In the genomic region with DNA sequence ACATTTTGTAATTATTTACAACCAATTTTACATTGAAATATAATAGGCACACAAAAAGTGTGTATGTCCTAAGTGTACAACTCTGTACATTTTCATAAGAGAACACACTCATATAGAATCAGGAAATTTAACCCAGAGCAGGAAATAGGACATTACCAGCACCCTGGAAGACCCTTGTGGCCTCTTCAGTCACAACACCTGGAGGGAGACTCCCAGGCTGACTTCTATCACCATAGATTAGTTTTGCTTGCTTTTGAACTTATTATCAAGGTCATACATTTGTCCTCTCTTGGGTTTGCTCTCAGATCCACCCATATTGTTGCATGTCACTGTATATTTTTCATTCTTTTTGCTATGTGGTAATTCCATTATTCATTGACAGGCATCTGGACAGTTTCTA, we compare ENCODE assay signal across 17 cellular contexts. TPM values are rescaled to one million over a fixed set of nuclear protein-coding genes. Genes with fewer than 3 reads are reported as not detected.
DNase-seq lines count a peak whose midpoint lies in the region; ATAC-seq and TF ChIP-seq lines count a peak whose summit lies in the region.
"Had no signal": no experiment of that assay in that cellular context is flagged by ENCODE, and none has a peak within 500 bp of the region (broad histone marks: within the 10 kb centered on the region; RNA-seq: fewer than 3 reads in every experiment).

No MANE protein-coding gene starts in this region.

- H3K9me3 Mint-ChIP-seq in naive B cell = no peaks in the 10 kb centered on the region
- H3K9me3 Mint-ChIP-seq in endothelial cell (ENCODE audit: unreplicated experiment) = no peaks in the 10 kb centered on the region
- H3K9me3 Mint-ChIP-seq: CD8-positive, alpha-beta T cell had no signal

- H3K36me3 Mint-ChIP-seq in naive B cell (no peaks in the 10 kb centered on the region), endothelial cell (ENCODE audit: low read depth, unreplicated experiment) (peaks cover 10% of the 10 kb centered on the region)
- H3K36me3 Mint-ChIP-seq: CD8-positive, alpha-beta T cell had no signal

- no peak for ATAC-seq in naive B cell (ENCODE audit: low read depth in 2 of 2)
- ATAC-seq: CD8-positive, alpha-beta T cell; PC-3 had no signal

- no peak for DNase-seq in OCI-LY7 (ENCODE audit: low spot score)
- DNase-seq in naive B cell = no peak
- no peak for DNase-seq in H4 (ENCODE audit: low spot score)
- DNase-seq in iPS-NIHi11 (ENCODE audit: low spot score) = no peak
- no peak for DNase-seq in MG63
- DNase-seq in endothelial cell (ENCODE audit: low spot score) = no peak
- DNase-seq: AML-193; CD8-positive, alpha-beta T cell; GF-D8; IMR-90; NCI-H1092 treated with DMSO at 0.1 percent for 48 hours; NCI-H1694; NCI-H69; PC-3 had no signal

- no peaks in the 10 kb centered on the region for H3K79me2 ChIP-seq in OCI-LY7 (ENCODE audit: insufficient read depth, low read depth, low read length)

- no peaks in the 10 kb centered on the region for H3K27me3 ChIP-seq in MG63

- H3K36me3 ChIP-seq in OCI-LY7 (ENCODE audit: insufficient read depth, low read length) = no peaks in the 10 kb centered on the region
- no peaks in the 10 kb centered on the region; the same call in 1 of the 2 replicates for H3K36me3 ChIP-seq in MG63

- CTCF ChIA-PET in OCI-LY7 (lab: Charles Lee; ENCODE audit: unreplicated experiment) = no interaction called here

- H3K9me3 ChIP-seq in OCI-LY7 (ENCODE audit: low read length) = no peaks in the 10 kb centered on the region
- no peaks in the 10 kb centered on the region for H3K9me3 ChIP-seq in MG63

- H3K9me2 ChIP-seq in OCI-LY7 (ENCODE audit: insufficient read depth, low read length) = no peaks in the 10 kb centered on the region

- H3K4me3 ChIP-seq in OCI-LY7 (ENCODE audit: low read depth, low read length, poor library complexity, severe bottlenecking) (no peak overlapping the region), MG63 (no peak overlapping the region)
- H3K4me3 ChIP-seq: SK-N-MC had no signal

- TF ChIP-seq CTCF in 22Rv1 (IDR thresholded peaks at IDR 0.05) (no peak), GM12872 (IDR thresholded peaks at IDR 0.05; ENCODE audit: insufficient read depth, low read depth, low read length) (peak; percentile 16; the same call in 1 of the 3 replicates), OCI-LY7 (conservative IDR thresholded peaks at IDR 0.05; ENCODE audit: low read length) (no peak; the same call in 1 of the 2 replicates), endothelial cell (IDR thresholded peaks at IDR 0.05; ENCODE audit: unreplicated experiment) (no peak)

- H3K4me3 Mint-ChIP-seq in naive B cell = peak overlapping the region in 5 of 8 donors; percentile 10 to 67 (median 38)
- H3K4me3 Mint-ChIP-seq in endothelial cell (ENCODE audit: unreplicated experiment) = no peak overlapping the region
- H3K4me3 Mint-ChIP-seq: CD8-positive, alpha-beta T cell had no signal

- H3K4me1 ChIP-seq in OCI-LY7 (ENCODE audit: insufficient read depth, low read length, poor library complexity, severe bottlenecking) = peaks cover 57% of the 10 kb centered on the region

- H3K4me2 ChIP-seq in OCI-LY7 (ENCODE audit: low read length) = no peak overlapping the region

- no peaks in the 10 kb centered on the region for H3K27me3 Mint-ChIP-seq in naive B cell
- H3K27me3 Mint-ChIP-seq in endothelial cell (ENCODE audit: unreplicated experiment) = peaks cover 36% of the 10 kb centered on the region

- POLR2A ChIA-PET in OCI-LY7 (lab: Charles Lee) = interaction anchor here (0.7 to 1.0 kb wide), 2 partner anchors 17 to 46 kb away, joined by 3 to 4 read pairs; no protein-coding TSS in a partner anchor

- peaks cover 71 to 77% (median 76%) of the 10 kb centered on the region in 3 donors for H3K4me1 Mint-ChIP-seq in naive B cell
- H3K4me1 Mint-ChIP-seq in endothelial cell (ENCODE audit: unreplicated experiment) = peaks cover 55% of the 10 kb centered on the region

- no peak overlapping the region for H2AFZ ChIP-seq in OCI-LY7 (ENCODE audit: low read length)

- intact Hi-C loops in OCI-LY7 (cut with micrococcal nuclease; ENCODE audit: unreplicated experiment) = no loop called here

- peak overlapping the region in 5 of 6 donors; percentile 14 to 98 (median 69) for H3K27ac Mint-ChIP-seq in naive B cell
- H3K27ac Mint-ChIP-seq in endothelial cell (ENCODE audit: unreplicated experiment) = no peak overlapping the region
- H3K27ac Mint-ChIP-seq: CD8-positive, alpha-beta T cell had no signal

- BruUV-seq in OCI-LY7 (replicated peaks; lab: Mats Ljungman, UMichigan) = TSS peak; percentile 40

- H3K27ac ChIP-seq in 22Rv1 (0 out of 2 replicates have a peak overlapping the region, but pooled peaks have one; percentile 3), OCI-LY7 (ENCODE audit: low read depth, low read length, poor library complexity, severe bottlenecking) (no peak overlapping the region)
- H3K27ac ChIP-seq: SK-N-MC had no signal

- no peaks in the 10 kb centered on the region for H4K20me1 ChIP-seq in OCI-LY7 (ENCODE audit: insufficient read depth, low read length)

RNA-seq across cellular contexts. Expression of gene RIPOR1, which starts 5.8 kb away (rescaled TPM):
- total RNA-seq in OCI-LY7 (2014; rRNA removed; shearing (Covaris generic)) = 8.9 and 9.7 TPM in 2 replicates
- total RNA-seq in OCI-LY7 (2022) (26.4 and 40.2 TPM in 2 replicates), endothelial cell (ENCODE audit: unreplicated experiment) (184 TPM)
- polyA plus RNA-seq in naive B cell (ENCODE audit: low read depth in 6 of 6) = 10 to 100 TPM in 5 of 6 donors, 1 to 10 TPM in 1; 3.4 to 34.5 (median 16.5) TPM
- total RNA-seq in H4 (2014; rRNA removed; shearing (Covaris generic)) = 10.4 and 11.0 TPM in 2 replicates
- 3.1 and 5.0 TPM in 2 replicates for total RNA-seq in MG63 (2014; rRNA removed; shearing (Covaris generic); ENCODE audit: low replicate concordance)

RNA-seq across cellular contexts. Expression of gene CTCF, which starts 27.9 kb away (rescaled TPM):
- total RNA-seq in OCI-LY7 (2014; rRNA removed; shearing (Covaris generic)) = 70.6 and 72.1 TPM in 2 replicates
- 83.5 and 93.3 TPM in 2 replicates for total RNA-seq in OCI-LY7 (2022)
- polyA plus RNA-seq in naive B cell (ENCODE audit: low read depth in 6 of 6) = 10 to 100 TPM; 40.2 to 93.3 (median 67.8) TPM
- 40.9 and 41.3 TPM in 2 replicates for total RNA-seq in H4 (2014; rRNA removed; shearing (Covaris generic))
- total RNA-seq in MG63 (2014; rRNA removed; shearing (Covaris generic); ENCODE audit: low replicate concordance) = 26.1 and 32.2 TPM in 2 replicates
- 40.1 TPM for total RNA-seq in endothelial cell (ENCODE audit: unreplicated experiment)

RNA-seq across cellular contexts. Expression of gene AGRP, which starts 51.1 kb away (rescaled TPM):
- total RNA-seq in OCI-LY7 (2014; rRNA removed; shearing (Covaris generic)) = not detected in 2 replicates
- 0.52 TPM in 1 of 2 replicates, not detected in the other for total RNA-seq in OCI-LY7 (2022)
- not detected for polyA plus RNA-seq in naive B cell (ENCODE audit: low read depth in 6 of 6)
- not detected in 2 replicates for total RNA-seq in H4 (2014; rRNA removed; shearing (Covaris generic))
- total RNA-seq in MG63 (2014; rRNA removed; shearing (Covaris generic); ENCODE audit: low replicate concordance) = not detected in 2 replicates
- total RNA-seq in endothelial cell (ENCODE audit: unreplicated experiment) = not detected
- total RNA-seq: CD8-positive, alpha-beta T cell; IMR-90; PC-3 had no signal
- polyA plus RNA-seq: IMR-90 had no signal

RNA-seq across cellular contexts. Expression of gene ATP6V0D1, which starts 53.5 kb away (rescaled TPM):
- 13.5 and 24.4 TPM in 2 replicates for total RNA-seq in OCI-LY7 (2014; rRNA removed; shearing (Covaris generic))
- total RNA-seq in OCI-LY7 (2022) = 34.0 and 38.0 TPM in 2 replicates
- 100 to 1,000 TPM; 136 to 255 (median 157) TPM for polyA plus RNA-seq in naive B cell (ENCODE audit: low read depth in 6 of 6)
- 99.0 and 101 TPM in 2 replicates for total RNA-seq in H4 (2014; rRNA removed; shearing (Covaris generic))
- 30.8 and 42.3 TPM in 2 replicates for total RNA-seq in MG63 (2014; rRNA removed; shearing (Covaris generic); ENCODE audit: low replicate concordance)
- 107 TPM for total RNA-seq in endothelial cell (ENCODE audit: unreplicated experiment)
